ENCODE assay signal across 12 cellular contexts in the genomic region with DNA sequence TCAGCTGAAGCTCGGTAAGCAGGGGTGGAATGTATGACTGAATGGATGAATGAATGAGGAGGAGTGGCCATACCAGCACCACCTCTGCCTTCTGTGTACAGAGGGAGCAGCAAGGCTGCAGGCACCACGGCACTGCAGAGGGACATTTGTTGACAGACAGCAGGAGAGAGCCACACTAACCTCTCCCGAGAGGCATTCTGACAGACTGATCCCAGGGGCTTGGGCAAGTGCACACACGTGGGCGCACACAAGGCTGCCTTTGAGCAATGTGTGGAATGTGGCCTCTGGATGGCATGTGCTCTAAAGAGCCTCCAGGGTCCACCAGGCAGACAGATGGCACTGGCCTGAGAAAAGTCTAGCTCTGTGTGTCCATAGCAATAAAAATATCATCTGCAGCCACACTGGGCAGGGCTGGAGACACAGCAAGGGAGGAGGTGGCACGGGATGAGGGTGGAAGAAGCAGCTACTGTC.
DNase-seq lines count a peak whose midpoint lies in the region; ATAC-seq and TF ChIP-seq lines count a peak whose summit lies in the region.
"Had no signal": no experiment of that assay in that cellular context is flagged by ENCODE, and none has a peak within 500 bp of the region (broad histone marks: within the 10 kb centered on the region; RNA-seq: fewer than 3 reads in every experiment).

No MANE protein-coding gene starts in this region.

- H3K36me3 Mint-ChIP-seq in activated CD8-positive, alpha-beta T cell treated with anti-CD3 and anti-CD28 coated beads, Interleukin-2, amount 10 ng/mL, durations not matched to agents 7 days and 5 days (ENCODE audit: low read depth), result no peaks in the 10 kb centered on the region
- H3K36me3 Mint-ChIP-seq: IgD-negative memory B cell had no signal

- DNase-seq in SIG-M5 treated with dmso at 0.1 percent for 504 hours (lab: John Stamatoyannopoulos, UW; ENCODE audit: unreplicated experiment) (peak; percentile 24), SIG-M5 (lab: John Stamatoyannopoulos, UW) (no peak), RPMI7951 (ENCODE audit: low read depth) (peak; percentile 67), iPS-NIHi11 (ENCODE audit: low spot score) (peak; percentile 29), upper lobe of right lung (no peak), NCI-H774 (lab: John Stamatoyannopoulos, UW) (no peak), UCSD-AML1 (lab: John Stamatoyannopoulos, UW; ENCODE audit: unreplicated experiment) (no peak)
- DNase-seq in activated CD8-positive, alpha-beta T cell treated with anti-CD3 and anti-CD28 coated beads, Interleukin-2, amount 10 ng/mL, durations not matched to agents 7 days and 5 days, result no peak
- DNase-seq: AML-193, cerebellar nuclear complex had no signal

- intact Hi-C loops in upper lobe of right lung (cut with DNase I), result no loop called here

- POLR2A ChIA-PET in activated CD8-positive, alpha-beta T cell treated with anti-CD3 and anti-CD28 coated beads, Interleukin-2, amount 10 ng/mL, durations not matched to agents 7 days and 5 days (lab: Charles Lee), result no interaction called here

- H3K27me3 ChIP-seq in upper lobe of right lung, result no peaks in the 10 kb centered on the region

- H3K9me3 ChIP-seq in upper lobe of right lung, result no peaks in the 10 kb centered on the region

- H3K27me3 Mint-ChIP-seq in activated CD8-positive, alpha-beta T cell treated with anti-CD3 and anti-CD28 coated beads, Interleukin-2, amount 10 ng/mL, durations not matched to agents 7 days and 5 days (ENCODE audit: low read depth), result no peaks in the 10 kb centered on the region
- H3K27me3 Mint-ChIP-seq: IgD-negative memory B cell had no signal

- no peaks in the 10 kb centered on the region for H3K9me3 Mint-ChIP-seq in activated CD8-positive, alpha-beta T cell treated with anti-CD3 and anti-CD28 coated beads, Interleukin-2, amount 10 ng/mL, durations not matched to agents 7 days and 5 days (ENCODE audit: insufficient read depth)
- H3K9me3 Mint-ChIP-seq: IgD-negative memory B cell had no signal

- no peak for TF ChIP-seq CTCF in upper lobe of right lung (IDR thresholded peaks at IDR 0.05)

- no peak overlapping the region for H3K27ac ChIP-seq in upper lobe of right lung
- H3K27ac ChIP-seq: VCaP had no signal

- H3K36me3 ChIP-seq in upper lobe of right lung, result no peaks in the 10 kb centered on the region

- no peak overlapping the region for H3K4me3 Mint-ChIP-seq in activated CD8-positive, alpha-beta T cell treated with anti-CD3 and anti-CD28 coated beads, Interleukin-2, amount 10 ng/mL, durations not matched to agents 7 days and 5 days
- H3K4me3 Mint-ChIP-seq: IgD-negative memory B cell had no signal

- CTCF ChIA-PET in activated CD8-positive, alpha-beta T cell treated with anti-CD3 and anti-CD28 coated beads, Interleukin-2, amount 10 ng/mL, durations not matched to agents 7 days and 5 days (lab: Charles Lee), result no interaction called here

- ATAC-seq in upper lobe of right lung, result peak; percentile 36
- ATAC-seq in activated CD8-positive, alpha-beta T cell treated with anti-CD3 and anti-CD28 coated beads, Interleukin-2, amount 10 ng/mL, durations not matched to agents 7 days and 5 days, result no peak

- no peaks in the 10 kb centered on the region for H3K4me1 Mint-ChIP-seq in activated CD8-positive, alpha-beta T cell treated with anti-CD3 and anti-CD28 coated beads, Interleukin-2, amount 10 ng/mL, durations not matched to agents 7 days and 5 days (ENCODE audit: low read depth)
- H3K4me1 Mint-ChIP-seq: IgD-negative memory B cell had no signal

- H3K4me1 ChIP-seq in upper lobe of right lung, result no peaks in the 10 kb centered on the region

- H3K27ac Mint-ChIP-seq in activated CD8-positive, alpha-beta T cell treated with anti-CD3 and anti-CD28 coated beads, Interleukin-2, amount 10 ng/mL, durations not matched to agents 7 days and 5 days, result no peak overlapping the region
- H3K27ac Mint-ChIP-seq: IgD-negative memory B cell had no signal

- no peak overlapping the region for H3K4me3 ChIP-seq in upper lobe of right lung

Comparison
In these comparisons a context has a peak if more than half of its experiments do, and no peak if none do; other contexts are left out.
1. DNase-seq: peak in SIG-M5 treated with dmso at 0.1 percent for 504 hours (single experiment), RPMI7951 (single experiment) and iPS-NIHi11 (single experiment); none in SIG-M5 (single experiment), upper lobe of right lung (single experiment), NCI-H774 (single experiment), activated CD8-positive, alpha-beta T cell treated with anti-CD3 and anti-CD28 coated beads, Interleukin-2, amount 10 ng/mL, durations not matched to agents 7 days and 5 days (single experiment) and UCSD-AML1 (single experiment).